8 cellular contexts compared by ENCODE assay signal in genomic region chr1:11804666-11805453, GRCh38. TPM values are rescaled to one million over a fixed set of nuclear protein-coding genes. Genes with fewer than 3 reads are reported as not detected.
DNase-seq lines count a peak whose midpoint lies in the region; ATAC-seq and TF ChIP-seq lines count a peak whose summit lies in the region.

No MANE protein-coding gene starts in this region.

- peak overlapping the region; percentile 17 for H3K27ac Mint-ChIP-seq in activated naive CD4-positive, alpha-beta T cell treated with anti-CD3 and anti-CD28 coated beads, Interleukin-2, amount 50 U/mL, for 24 hours

- no peaks in the 10 kb centered on the region for H3K27me3 ChIP-seq in cardiac muscle cell

- peak overlapping the region; percentile 48 for H3K4me3 ChIP-seq in cardiac muscle cell

- ATAC-seq in GM18907 (IDR thresholded peaks at IDR 0.05; ENCODE audit: unreplicated experiment): no peak

- no peaks in the 10 kb centered on the region for H3K27me3 Mint-ChIP-seq in activated naive CD4-positive, alpha-beta T cell treated with anti-CD3 and anti-CD28 coated beads, Interleukin-2, amount 50 U/mL, for 24 hours

- H3K9me3 Mint-ChIP-seq in activated naive CD4-positive, alpha-beta T cell treated with anti-CD3 and anti-CD28 coated beads, Interleukin-2, amount 50 U/mL, for 24 hours: no peaks in the 10 kb centered on the region

- H3K36me3 ChIP-seq in cardiac muscle cell: peaks cover 18% of the 10 kb centered on the region

- H3K4me3 Mint-ChIP-seq in activated naive CD4-positive, alpha-beta T cell treated with anti-CD3 and anti-CD28 coated beads, Interleukin-2, amount 50 U/mL, for 24 hours: peak overlapping the region; percentile 97

- TF ChIP-seq CTCF in cardiac muscle cell (IDR thresholded peaks at IDR 0.05; ENCODE audit: low read depth, low read length): no peak

- peak overlapping the region; percentile 95 for H3K27ac ChIP-seq in cardiac muscle cell

- DNase-seq in DMS53 (lab: John Stamatoyannopoulos, UW) (peak; percentile 66), DMS53 treated with DMSO at 0.1 percent for 48 hours (lab: John Stamatoyannopoulos, UW; ENCODE audit: unreplicated experiment) (no peak), NCI-H2227 (lab: John Stamatoyannopoulos, UW; ENCODE audit: unreplicated experiment) (peak; percentile 62), cardiac muscle cell (ENCODE audit: low read depth in 1 of 2, low spot score in 1 of 2) (peak; percentile 54 to 83), putamen (ENCODE audit: low spot score) (peak; percentile 64), epidermal melanocyte (ENCODE audit: insufficient read length, low spot score) (no peak)

- peaks cover 4% of the 10 kb centered on the region for H3K36me3 Mint-ChIP-seq in activated naive CD4-positive, alpha-beta T cell treated with anti-CD3 and anti-CD28 coated beads, Interleukin-2, amount 50 U/mL, for 24 hours

- peaks cover 68% of the 10 kb centered on the region for H3K4me1 Mint-ChIP-seq in activated naive CD4-positive, alpha-beta T cell treated with anti-CD3 and anti-CD28 coated beads, Interleukin-2, amount 50 U/mL, for 24 hours

- peaks cover 27% of the 10 kb centered on the region for H3K4me1 ChIP-seq in cardiac muscle cell (ENCODE audit: low read depth)

- no peaks in the 10 kb centered on the region for H3K9me3 ChIP-seq in cardiac muscle cell (ENCODE audit: low read depth)

RNA-seq across cellular contexts. Expression of gene MTHFR, which starts 0.9 kb away (rescaled TPM):
- total RNA-seq in cardiac muscle cell: 54.7 and 64.0 TPM in 2 replicates
- polyA plus RNA-seq in cardiac muscle cell: 29.0 and 37.5 TPM in 2 replicates

RNA-seq across cellular contexts. Expression of gene CLCN6, which starts 1.1 kb away (rescaled TPM):
- total RNA-seq in cardiac muscle cell: 22.5 and 27.8 TPM in 2 replicates
- polyA plus RNA-seq in cardiac muscle cell: 15.8 and 31.8 TPM in 2 replicates

RNA-seq across cellular contexts. Expression of gene NPPA, which starts 42.7 kb away (rescaled TPM):
- 57.5 and 331 TPM in 2 replicates for total RNA-seq in cardiac muscle cell
- polyA plus RNA-seq in cardiac muscle cell: 90.0 and 601 TPM in 2 replicates

RNA-seq across cellular contexts. Expression of gene C1orf167, which starts 42.9 kb away (rescaled TPM):
- 0.14 and 1.4 TPM in 2 replicates for total RNA-seq in cardiac muscle cell
- polyA plus RNA-seq in cardiac muscle cell: 0.44 and 1.00 TPM in 2 replicates

RNA-seq across cellular contexts. Expression of gene NPPB, which starts 53.9 kb away (rescaled TPM):
- total RNA-seq in cardiac muscle cell: 18.9 and 192 TPM in 2 replicates
- polyA plus RNA-seq in cardiac muscle cell: 30.8 and 188 TPM in 2 replicates

Comparison
In these comparisons a context has a peak if more than half of its experiments do, and no peak if none do; other contexts are left out.
1. DNase-seq: peak in DMS53 (single experiment), NCI-H2227 (single experiment), cardiac muscle cell (2 of 2) and putamen (single experiment); none in DMS53 treated with DMSO at 0.1 percent for 48 hours (single experiment) and epidermal melanocyte (single experiment).